ENCODE assay signal across 8 cellular contexts in the genomic region with DNA sequence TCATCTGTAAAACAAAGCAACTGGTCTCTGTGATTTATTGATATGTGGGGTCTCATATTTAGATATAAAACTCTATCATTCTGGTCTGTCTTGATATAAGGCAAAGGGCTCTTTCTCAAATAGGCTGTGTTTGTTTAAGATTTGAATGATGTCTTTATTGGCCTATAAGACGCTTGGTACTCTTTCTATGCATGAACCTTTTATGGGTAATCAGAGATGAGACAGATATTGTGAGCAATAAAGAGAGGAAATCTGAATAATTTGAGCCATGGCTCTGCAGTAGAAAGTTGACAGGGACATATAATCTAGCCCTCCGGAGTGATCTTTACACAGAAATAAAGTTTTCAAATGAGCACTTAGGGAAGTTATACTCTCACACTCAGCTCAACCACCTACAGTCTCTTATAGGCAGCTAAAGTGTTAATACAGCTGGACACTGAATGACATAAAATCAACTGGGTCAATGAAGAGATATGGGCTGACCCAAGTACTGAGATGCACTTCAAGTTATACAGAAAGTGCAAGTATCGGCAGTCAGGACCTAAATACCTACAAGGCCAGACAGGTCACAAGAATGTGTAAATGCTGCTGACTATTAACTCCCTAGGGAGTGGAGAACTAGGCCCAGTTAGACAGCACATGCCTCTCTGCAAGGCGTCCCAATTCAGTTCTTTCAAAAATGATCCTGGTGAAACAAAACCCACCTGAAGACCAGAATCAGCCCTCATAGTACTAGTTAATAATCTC.
A peak's percentile ranks its signal among the peaks of the same experiment; 100 is the strongest.
DNase-seq lines count a peak whose midpoint lies in the region; ATAC-seq and TF ChIP-seq lines count a peak whose summit lies in the region.

No MANE protein-coding gene starts in this region.

- no peaks in the 10 kb centered on the region for H3K36me3 Mint-ChIP-seq in stimulated activated effector memory CD8-positive, alpha-beta T cell treated with anti-CD3 and anti-CD28 coated beads, Interleukin-12 subunit alpha, Interleukin-12 subunit beta, amount 100 ng/mL, for 72 hours

- H3K27ac Mint-ChIP-seq in stimulated activated effector memory CD8-positive, alpha-beta T cell treated with anti-CD3 and anti-CD28 coated beads, Interleukin-12 subunit alpha, Interleukin-12 subunit beta, amount 100 ng/mL, for 72 hours = peak overlapping the region; percentile 62

- peak overlapping the region; percentile 27 for H3K27ac ChIP-seq in RWPE1

- no peaks in the 10 kb centered on the region for H3K9me3 Mint-ChIP-seq in stimulated activated effector memory CD8-positive, alpha-beta T cell treated with anti-CD3 and anti-CD28 coated beads, Interleukin-12 subunit alpha, Interleukin-12 subunit beta, amount 100 ng/mL, for 72 hours

- no peak for ATAC-seq in stimulated activated effector memory CD8-positive, alpha-beta T cell treated with anti-CD3 and anti-CD28 coated beads, Interleukin-12 subunit alpha, Interleukin-12 subunit beta, amount 100 ng/mL, for 72 hours

- POLR2A ChIA-PET in RWPE1 (lab: Yijun Ruan, JAX; ENCODE audit: low non-redundant PET) = no interaction called here

- TF ChIP-seq CTCF in RWPE1 (conservative IDR thresholded peaks at IDR 0.05; ENCODE audit: low read depth) (no peak), fibroblast of villous mesenchyme (IDR thresholded peaks at IDR 0.05; ENCODE audit: insufficient read depth, low read depth, low read length) (no peak)

- no peak overlapping the region for H3K4me3 ChIP-seq in fibroblast of villous mesenchyme (ENCODE audit: low read depth, low read length)

- DNase-seq in SHP77 treated with DMSO at 0.1 percent for 48 hours (lab: John Stamatoyannopoulos, UW) (peak; percentile 81), SHP77 (lab: John Stamatoyannopoulos, UW) (no peak), RWPE1 (ENCODE audit: low spot score) (peak; percentile 54), fibroblast of villous mesenchyme (ENCODE audit: low read depth) (peak; percentile 38), NCI-H1436 (lab: John Stamatoyannopoulos, UW) (no peak), pons (ENCODE audit: low spot score) (no peak), SK-N-DZ (ENCODE audit: low spot score) (no peak)
- DNase-seq in stimulated activated effector memory CD8-positive, alpha-beta T cell treated with anti-CD3 and anti-CD28 coated beads, Interleukin-12 subunit alpha, Interleukin-12 subunit beta, amount 100 ng/mL, for 72 hours (ENCODE audit: low spot score in 2 of 2) = no peak

- peak overlapping the region; percentile 49 for H3K4me3 Mint-ChIP-seq in stimulated activated effector memory CD8-positive, alpha-beta T cell treated with anti-CD3 and anti-CD28 coated beads, Interleukin-12 subunit alpha, Interleukin-12 subunit beta, amount 100 ng/mL, for 72 hours

- H3K4me1 Mint-ChIP-seq in stimulated activated effector memory CD8-positive, alpha-beta T cell treated with anti-CD3 and anti-CD28 coated beads, Interleukin-12 subunit alpha, Interleukin-12 subunit beta, amount 100 ng/mL, for 72 hours = peaks cover 30% of the 10 kb centered on the region

- CTCF ChIA-PET in RWPE1 (lab: Yijun Ruan, JAX) = interaction anchor here (1.6 kb wide), 1 partner anchor 111 kb away, joined by 5 read pairs; the partner anchor contains the start of gene PTPN14

Comparison
In these comparisons a context has a peak if more than half of its experiments do, and no peak if none do; other contexts are left out.
1. DNase-seq: peak in SHP77 treated with DMSO at 0.1 percent for 48 hours (single experiment), RWPE1 (single experiment) and fibroblast of villous mesenchyme (single experiment); none in SHP77 (0 of 2), stimulated activated effector memory CD8-positive, alpha-beta T cell treated with anti-CD3 and anti-CD28 coated beads, Interleukin-12 subunit alpha, Interleukin-12 subunit beta, amount 100 ng/mL, for 72 hours (0 of 2), NCI-H1436 (single experiment), pons (single experiment) and SK-N-DZ (single experiment).